17 cellular contexts compared by ENCODE assay signal in genomic region chr4:148717988-148718387, GRCh38.
DNase-seq lines count a peak whose midpoint lies in the region; ATAC-seq and TF ChIP-seq lines count a peak whose summit lies in the region.
"Had no signal": no experiment of that assay in that cellular context is flagged by ENCODE, and none has a peak within 500 bp of the region (broad histone marks: within the 10 kb centered on the region; RNA-seq: fewer than 3 reads in every experiment).

No MANE protein-coding gene starts in this region.

- H3K4me1 ChIP-seq in mucosa of descending colon (ENCODE audit: low read depth) (peaks cover 3% of the 10 kb centered on the region), transverse colon (peaks cover 0 to 11% (median 3%) of the 10 kb centered on the region in 4 donors)
- H3K4me1 ChIP-seq: A549; BLaER1 treated with 17β-estradiol and CSF1 and Interleukin-3, amounts not matched to agents 10 nM and 100 nM; Caco-2 had no signal

- H3K36me3 ChIP-seq in mucosa of descending colon (ENCODE audit: low read depth) (no peaks in the 10 kb centered on the region), transverse colon (no peaks in the 10 kb centered on the region)
- H3K36me3 ChIP-seq: BLaER1 treated with 17β-estradiol and CSF1 and Interleukin-3, amounts not matched to agents 10 nM and 100 nM had no signal

- in situ Hi-C loops in transverse colon (cut with MboI; ENCODE audit: low pct_ligation_motif_present in 1 of 4, low pct_unique_long_range_greater_than_20kb in 1 of 4, low sequenced_read_pairs in 3 of 4): no loop called here

- peak overlapping the region in 3 of 4 donors; percentile 29 to 54 (median 38) for H3K27ac ChIP-seq in transverse colon
- H3K27ac ChIP-seq: 22Rv1; A549; BLaER1 treated with 17β-estradiol and CSF1 and Interleukin-3, amounts not matched to agents 10 nM and 100 nM; C4-2B had no signal

- ATAC-seq in left colon: peak; percentile 98
- peak; percentile 96 for ATAC-seq in mucosa of descending colon
- ATAC-seq in sciatic nerve: no peak
- ATAC-seq: A549; CD8-positive, alpha-beta T cell; GM12878 had no signal

- H3K4me3 ChIP-seq in mucosa of descending colon: no peak overlapping the region
- H3K4me3 ChIP-seq in transverse colon: no peak overlapping the region
- H3K4me3 ChIP-seq: A549; BLaER1 treated with 17β-estradiol and CSF1 and Interleukin-3, amounts not matched to agents 10 nM and 100 nM; GM12878 had no signal

- intact Hi-C loops in left colon (cut with DNase I, micrococcal nuclease): no loop called here
- intact Hi-C loops in mucosa of descending colon (cut with DNase I, micrococcal nuclease): no loop called here
- intact Hi-C loops in transverse colon (cut with DNase I; ENCODE audit: low total_unique reads): no loop called here
- intact Hi-C loops in sciatic nerve (cut with DNase I): no loop called here

- 67% methylated on average over 1 to 2 of the region's 2 CpGs for WGBS in transverse colon (ENCODE audit: low coverage in 1 of 2), 2 donors

- no peak for TF ChIP-seq POLR2A in transverse colon (IDR thresholded peaks at IDR 0.05)

- DNase-seq in left colon: no peak
- DNase-seq in mucosa of descending colon: peak in 1 of 3 donors; percentile 34
- DNase-seq in transverse colon: peak; percentile 12
- no peak for DNase-seq in GM10248 (ENCODE audit: extremely low spot score)
- DNase-seq in sciatic nerve (ENCODE audit: low spot score): no peak
- DNase-seq: AML-193; Caco-2; Calu3; CD4-positive, alpha-beta T cell; CD8-positive, alpha-beta T cell; DMS79 treated with DMSO at 0.1 percent for 48 hours; GF-D8 had no signal

- H3K9me3 ChIP-seq in mucosa of descending colon: no peaks in the 10 kb centered on the region
- H3K9me3 ChIP-seq in transverse colon: no peaks in the 10 kb centered on the region
- H3K9me3 ChIP-seq: A549, Caco-2 had no signal

- TF ChIP-seq CTCF in mucosa of descending colon (IDR thresholded peaks at IDR 0.05) (no peak), transverse colon (IDR thresholded peaks at IDR 0.05) (no peak), GM10248 (IDR thresholded peaks at IDR 0.05; ENCODE audit: control extremely low read depth, extremely low read depth, low read depth, missing control alignments) (no peak)

- CTCF ChIA-PET in GM10248 (lab: Yijun Ruan, JAX): no interaction called here

- POLR2A ChIA-PET in GM10248 (lab: Yijun Ruan, JAX): no interaction called here

- no peaks in the 10 kb centered on the region for H3K27me3 ChIP-seq in transverse colon
- H3K27me3 ChIP-seq: BLaER1 treated with 17β-estradiol and CSF1 and Interleukin-3, amounts not matched to agents 10 nM and 100 nM had no signal

- no peak for TF ChIP-seq EP300 in transverse colon (IDR thresholded peaks at IDR 0.05; ENCODE audit: low read depth)
